ENCODE assay signal across 10 cellular contexts in genomic region chr9:38038307-38039089, GRCh38. TPM values are rescaled to one million over a fixed set of nuclear protein-coding genes. Genes with fewer than 3 reads are reported as not detected.
DNase-seq lines count a peak whose midpoint lies in the region; ATAC-seq and TF ChIP-seq lines count a peak whose summit lies in the region.
"Had no signal": no experiment of that assay in that cellular context is flagged by ENCODE, and none has a peak within 500 bp of the region (broad histone marks: within the 10 kb centered on the region; RNA-seq: fewer than 3 reads in every experiment).

No MANE protein-coding gene starts in this region.

- H3K4me3 ChIP-seq in adrenal gland = no peak overlapping the region

- ATAC-seq in stimulated activated naive CD8-positive, alpha-beta T cell treated with anti-CD3 and anti-CD28 coated beads, Interleukin-15, amount 100 ng/mL, for 72 hours = no peak
- ATAC-seq in stimulated activated naive CD8-positive, alpha-beta T cell treated with anti-CD3 and anti-CD28 coated beads, Interleukin-15, Interleukin-2, amounts not matched to agents 100 U/mL and 50 U/mL, for 24 hours = no peak
- no peak for ATAC-seq in GM19351 (IDR thresholded peaks at IDR 0.05; ENCODE audit: unreplicated experiment)
- ATAC-seq in HG02623 (IDR thresholded peaks at IDR 0.05; ENCODE audit: unreplicated experiment) = no peak

- H3K4me1 ChIP-seq in adrenal gland (replicated peaks in 1 of 2) = peaks cover 15 to 44% of the 10 kb centered on the region in 2 donors

- H3K27me3 Mint-ChIP-seq in stimulated activated naive CD8-positive, alpha-beta T cell treated with anti-CD3 and anti-CD28 coated beads, Interleukin-15, amount 100 ng/mL, for 72 hours = no peaks in the 10 kb centered on the region
- H3K27me3 Mint-ChIP-seq: activated naive CD8-positive, alpha-beta T cell had no signal

- peak overlapping the region; percentile 14 to 39 for H3K27ac Mint-ChIP-seq in stimulated activated naive CD8-positive, alpha-beta T cell treated with anti-CD3 and anti-CD28 coated beads, Interleukin-15, amount 100 ng/mL, for 72 hours
- H3K27ac Mint-ChIP-seq: activated naive CD8-positive, alpha-beta T cell had no signal

- H3K36me3 ChIP-seq in adrenal gland (replicated peaks in 1 of 2) = no peaks in the 10 kb centered on the region

- no peak for TF ChIP-seq POLR2A in adrenal gland (IDR thresholded peaks at IDR 0.05)

- TF ChIP-seq CTCF in adrenal gland (IDR thresholded peaks at IDR 0.05) = no peak

- no peaks in the 10 kb centered on the region for H3K27me3 ChIP-seq in adrenal gland

- no peaks in the 10 kb centered on the region for H3K4me1 Mint-ChIP-seq in stimulated activated naive CD8-positive, alpha-beta T cell treated with anti-CD3 and anti-CD28 coated beads, Interleukin-15, amount 100 ng/mL, for 72 hours

- peak overlapping the region in 3 of 5 donors; percentile 14 to 80 (median 49) for H3K27ac ChIP-seq in adrenal gland

- DNase-seq in stimulated activated naive CD8-positive, alpha-beta T cell treated with anti-CD3 and anti-CD28 coated beads, Interleukin-15, amount 100 ng/mL, for 72 hours = no peak
- no peak for DNase-seq in stimulated activated naive CD8-positive, alpha-beta T cell treated with anti-CD3 and anti-CD28 coated beads, Interleukin-15, Interleukin-2, amounts not matched to agents 100 U/mL and 50 U/mL, for 24 hours
- DNase-seq in adrenal gland (no peak), left kidney (ENCODE audit: low read depth, low spot score) (peak; percentile 81), epidermal melanocyte (ENCODE audit: insufficient read length, low spot score) (no peak), DMS53 (lab: John Stamatoyannopoulos, UW) (no peak)
- DNase-seq: NCI-H446 had no signal

- 55 to 71% (median 67%) methylated on average over 15 of the region's 15 CpGs for WGBS in adrenal gland, 4 donors

- H3K9me3 ChIP-seq in adrenal gland (replicated peaks in 1 of 3) = no peaks in the 10 kb centered on the region

- intact Hi-C loops in adrenal gland (cut with DNase I) = no loop called here

- H3K9me3 Mint-ChIP-seq in stimulated activated naive CD8-positive, alpha-beta T cell treated with anti-CD3 and anti-CD28 coated beads, Interleukin-15, amount 100 ng/mL, for 72 hours = no peaks in the 10 kb centered on the region

- H3K4me3 Mint-ChIP-seq in stimulated activated naive CD8-positive, alpha-beta T cell treated with anti-CD3 and anti-CD28 coated beads, Interleukin-15, amount 100 ng/mL, for 72 hours = no peak overlapping the region
- H3K4me3 Mint-ChIP-seq: activated naive CD8-positive, alpha-beta T cell had no signal

RNA-seq across cellular contexts. Expression of gene SHB, which starts 30.5 kb away (rescaled TPM):
- total RNA-seq in adrenal gland = 10 to 100 TPM in 6 of 8 donors, 1 to 10 TPM in 2; 5.8 to 21.2 (median 14.2) TPM
- 1 to 10 TPM; 6.0 to 7.9 (median 6.8) TPM for polyA plus RNA-seq in adrenal gland
